ENCODE assay signal across 1 cellular context in the genomic region with DNA sequence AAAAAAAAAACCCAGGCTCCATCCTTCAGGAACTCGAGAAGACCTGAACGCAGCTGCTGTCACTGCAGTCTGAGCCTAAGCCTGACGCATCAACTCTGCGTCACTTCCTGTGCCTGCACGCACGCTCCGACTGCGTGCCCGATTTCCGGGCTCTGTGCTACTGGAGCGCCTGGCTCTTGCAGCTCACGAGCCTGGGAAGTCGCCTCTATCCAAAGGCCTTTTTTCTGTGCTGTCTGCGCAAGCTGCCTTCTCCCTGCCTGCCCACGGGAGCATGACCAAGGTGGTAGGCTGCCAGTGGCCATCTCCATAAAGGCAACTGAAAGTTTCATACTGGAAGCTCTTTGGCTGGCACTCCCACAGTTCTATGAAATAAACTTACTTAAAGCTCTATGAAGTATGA.
A peak's percentile ranks its signal among the peaks of the same experiment; 100 is the strongest.
TF ChIP-seq lines count a peak whose summit lies in the region.

No MANE protein-coding gene starts in this region.

TF ChIP-seq in K562, 482 proteins besides CTCF, POLR2A, EP300 and RAD21 (continued from another document):
- TF ChIP-seq, protein P1, sequence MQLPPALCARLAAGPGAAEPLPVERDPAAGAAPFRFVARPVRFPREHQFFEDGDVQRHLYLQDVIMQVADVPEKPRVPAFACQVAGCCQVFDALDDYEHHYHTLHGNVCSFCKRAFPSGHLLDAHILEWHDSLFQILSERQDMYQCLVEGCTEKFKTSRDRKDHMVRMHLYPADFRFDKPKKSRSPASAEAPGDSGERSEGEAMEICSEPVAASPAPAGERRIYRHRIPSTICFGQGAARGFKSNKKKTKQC (CRISPR knock-in tag; IDR thresholded peaks at IDR 0.05): no peak
- TF ChIP-seq, protein P2, sequence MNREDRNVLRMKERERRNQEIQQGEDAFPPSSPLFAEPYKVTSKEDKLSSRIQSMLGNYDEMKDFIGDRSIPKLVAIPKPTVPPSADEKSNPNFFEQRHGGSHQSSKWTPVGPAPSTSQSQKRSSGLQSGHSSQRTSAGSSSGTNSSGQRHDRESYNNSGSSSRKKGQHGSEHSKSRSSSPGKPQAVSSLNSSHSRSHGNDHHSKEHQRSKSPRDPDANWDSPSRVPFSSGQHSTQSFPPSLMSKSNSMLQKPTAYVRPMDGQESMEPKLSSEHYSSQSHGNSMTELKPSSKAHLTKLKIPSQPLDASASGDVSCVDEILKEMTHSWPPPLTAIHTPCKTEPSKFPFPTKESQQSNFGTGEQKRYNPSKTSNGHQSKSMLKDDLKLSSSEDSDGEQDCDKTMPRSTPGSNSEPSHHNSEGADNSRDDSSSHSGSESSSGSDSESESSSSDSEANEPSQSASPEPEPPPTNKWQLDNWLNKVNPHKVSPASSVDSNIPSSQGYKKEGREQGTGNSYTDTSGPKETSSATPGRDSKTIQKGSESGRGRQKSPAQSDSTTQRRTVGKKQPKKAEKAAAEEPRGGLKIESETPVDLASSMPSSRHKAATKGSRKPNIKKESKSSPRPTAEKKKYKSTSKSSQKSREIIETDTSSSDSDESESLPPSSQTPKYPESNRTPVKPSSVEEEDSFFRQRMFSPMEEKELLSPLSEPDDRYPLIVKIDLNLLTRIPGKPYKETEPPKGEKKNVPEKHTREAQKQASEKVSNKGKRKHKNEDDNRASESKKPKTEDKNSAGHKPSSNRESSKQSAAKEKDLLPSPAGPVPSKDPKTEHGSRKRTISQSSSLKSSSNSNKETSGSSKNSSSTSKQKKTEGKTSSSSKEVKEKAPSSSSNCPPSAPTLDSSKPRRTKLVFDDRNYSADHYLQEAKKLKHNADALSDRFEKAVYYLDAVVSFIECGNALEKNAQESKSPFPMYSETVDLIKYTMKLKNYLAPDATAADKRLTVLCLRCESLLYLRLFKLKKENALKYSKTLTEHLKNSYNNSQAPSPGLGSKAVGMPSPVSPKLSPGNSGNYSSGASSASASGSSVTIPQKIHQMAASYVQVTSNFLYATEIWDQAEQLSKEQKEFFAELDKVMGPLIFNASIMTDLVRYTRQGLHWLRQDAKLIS (CRISPR knock-in tag; IDR thresholded peaks at IDR 0.05): no peak
- TF ChIP-seq GABPA (tag; conservative IDR thresholded peaks at IDR 0.05; ENCODE audit: low read depth): peak; percentile 94
